ENCODE assay signal across 1 cellular context in the genomic region with DNA sequence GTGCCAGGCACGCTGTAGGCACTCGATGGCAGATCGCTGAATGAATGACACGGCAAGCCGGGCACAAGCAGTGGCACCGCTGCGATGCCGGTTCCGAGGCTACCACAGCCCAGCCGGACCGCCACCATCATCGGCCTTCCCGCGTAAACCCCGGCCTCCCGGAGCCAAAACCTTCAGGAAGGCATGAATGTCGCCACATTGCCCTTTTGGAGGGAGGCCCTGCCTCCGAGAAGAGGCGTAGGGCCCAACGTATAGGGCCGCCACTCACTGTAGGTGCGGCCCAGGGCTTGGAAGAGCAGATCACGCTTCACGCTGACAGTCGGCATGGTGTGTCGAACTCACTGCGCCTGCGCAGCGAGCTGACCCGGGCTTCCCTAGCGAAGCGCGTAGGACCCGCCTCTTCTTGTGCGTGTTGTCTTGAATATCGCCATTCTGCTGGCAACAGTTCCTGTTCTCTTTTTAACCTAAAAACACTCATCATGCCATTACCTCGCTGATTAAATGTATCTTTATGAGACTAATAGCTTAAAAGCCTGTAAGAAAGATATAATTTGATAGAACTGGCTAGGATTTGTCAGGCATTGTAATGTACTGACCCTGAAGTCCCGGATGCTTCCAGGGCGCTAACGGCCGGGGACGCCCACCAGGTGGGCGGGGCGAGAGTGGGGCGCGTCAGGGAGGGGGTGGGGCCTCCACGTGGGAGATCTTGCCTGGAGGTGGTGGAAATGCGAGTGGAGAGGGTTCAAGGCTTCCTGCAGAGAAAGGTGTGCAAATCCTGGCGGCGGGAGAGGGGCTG.
A peak's percentile ranks its signal among the peaks of the same experiment; 100 is the strongest.
TF ChIP-seq lines count a peak whose summit lies in the region.

A gene (minus strand): TSS at position 345 of the 796 bp plus-strand sequence. CDS start 19 bp downstream, at position 326.

TF ChIP-seq in GM12878, 131 proteins besides CTCF, POLR2A, EP300 and RAD21 (continued from another document and continues in another):
- TF ChIP-seq, protein P1, sequence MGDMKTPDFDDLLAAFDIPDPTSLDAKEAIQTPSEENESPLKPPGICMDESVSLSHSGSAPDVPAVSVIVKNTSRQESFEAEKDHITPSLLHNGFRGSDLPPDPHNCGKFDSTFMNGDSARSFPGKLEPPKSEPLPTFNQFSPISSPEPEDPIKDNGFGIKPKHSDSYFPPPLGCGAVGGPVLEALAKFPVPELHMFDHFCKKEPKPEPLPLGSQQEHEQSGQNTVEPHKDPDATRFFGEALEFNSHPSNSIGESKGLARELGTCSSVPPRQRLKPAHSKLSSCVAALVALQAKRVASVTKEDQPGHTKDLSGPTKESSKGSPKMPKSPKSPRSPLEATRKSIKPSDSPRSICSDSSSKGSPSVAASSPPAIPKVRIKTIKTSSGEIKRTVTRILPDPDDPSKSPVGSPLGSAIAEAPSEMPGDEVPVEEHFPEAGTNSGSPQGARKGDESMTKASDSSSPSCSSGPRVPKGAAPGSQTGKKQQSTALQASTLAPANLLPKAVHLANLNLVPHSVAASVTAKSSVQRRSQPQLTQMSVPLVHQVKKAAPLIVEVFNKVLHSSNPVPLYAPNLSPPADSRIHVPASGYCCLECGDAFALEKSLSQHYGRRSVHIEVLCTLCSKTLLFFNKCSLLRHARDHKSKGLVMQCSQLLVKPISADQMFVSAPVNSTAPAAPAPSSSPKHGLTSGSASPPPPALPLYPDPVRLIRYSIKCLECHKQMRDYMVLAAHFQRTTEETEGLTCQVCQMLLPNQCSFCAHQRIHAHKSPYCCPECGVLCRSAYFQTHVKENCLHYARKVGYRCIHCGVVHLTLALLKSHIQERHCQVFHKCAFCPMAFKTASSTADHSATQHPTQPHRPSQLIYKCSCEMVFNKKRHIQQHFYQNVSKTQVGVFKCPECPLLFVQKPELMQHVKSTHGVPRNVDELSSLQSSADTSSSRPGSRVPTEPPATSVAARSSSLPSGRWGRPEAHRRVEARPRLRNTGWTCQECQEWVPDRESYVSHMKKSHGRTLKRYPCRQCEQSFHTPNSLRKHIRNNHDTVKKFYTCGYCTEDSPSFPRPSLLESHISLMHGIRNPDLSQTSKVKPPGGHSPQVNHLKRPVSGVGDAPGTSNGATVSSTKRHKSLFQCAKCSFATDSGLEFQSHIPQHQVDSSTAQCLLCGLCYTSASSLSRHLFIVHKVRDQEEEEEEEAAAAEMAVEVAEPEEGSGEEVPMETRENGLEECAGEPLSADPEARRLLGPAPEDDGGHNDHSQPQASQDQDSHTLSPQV (IDR thresholded peaks at IDR 0.05): peak; percentile 94
- TF ChIP-seq, protein P2, sequence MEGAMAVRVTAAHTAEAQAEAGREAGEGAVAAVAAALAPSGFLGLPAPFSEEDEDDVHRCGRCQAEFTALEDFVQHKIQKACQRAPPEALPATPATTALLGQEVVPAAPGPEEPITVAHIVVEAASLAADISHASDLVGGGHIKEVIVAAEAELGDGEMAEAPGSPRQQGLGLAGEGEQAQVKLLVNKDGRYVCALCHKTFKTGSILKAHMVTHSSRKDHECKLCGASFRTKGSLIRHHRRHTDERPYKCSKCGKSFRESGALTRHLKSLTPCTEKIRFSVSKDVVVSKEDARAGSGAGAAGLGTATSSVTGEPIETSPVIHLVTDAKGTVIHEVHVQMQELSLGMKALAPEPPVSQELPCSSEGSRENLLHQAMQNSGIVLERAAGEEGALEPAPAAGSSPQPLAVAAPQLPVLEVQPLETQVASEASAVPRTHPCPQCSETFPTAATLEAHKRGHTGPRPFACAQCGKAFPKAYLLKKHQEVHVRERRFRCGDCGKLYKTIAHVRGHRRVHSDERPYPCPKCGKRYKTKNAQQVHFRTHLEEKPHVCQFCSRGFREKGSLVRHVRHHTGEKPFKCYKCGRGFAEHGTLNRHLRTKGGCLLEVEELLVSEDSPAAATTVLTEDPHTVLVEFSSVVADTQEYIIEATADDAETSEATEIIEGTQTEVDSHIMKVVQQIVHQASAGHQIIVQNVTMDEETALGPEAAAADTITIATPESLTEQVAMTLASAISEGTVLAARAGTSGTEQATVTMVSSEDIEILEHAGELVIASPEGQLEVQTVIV (IDR thresholded peaks at IDR 0.05; ENCODE audit: borderline replicate concordance, partially characterized antibody): peak; percentile 72
- no peak for TF ChIP-seq ESRRA (IDR thresholded peaks at IDR 0.05; ENCODE audit: low read length)
- no peak for TF ChIP-seq CBX5 (IDR thresholded peaks at IDR 0.05; ENCODE audit: low read depth)
- TF ChIP-seq, protein P3, sequence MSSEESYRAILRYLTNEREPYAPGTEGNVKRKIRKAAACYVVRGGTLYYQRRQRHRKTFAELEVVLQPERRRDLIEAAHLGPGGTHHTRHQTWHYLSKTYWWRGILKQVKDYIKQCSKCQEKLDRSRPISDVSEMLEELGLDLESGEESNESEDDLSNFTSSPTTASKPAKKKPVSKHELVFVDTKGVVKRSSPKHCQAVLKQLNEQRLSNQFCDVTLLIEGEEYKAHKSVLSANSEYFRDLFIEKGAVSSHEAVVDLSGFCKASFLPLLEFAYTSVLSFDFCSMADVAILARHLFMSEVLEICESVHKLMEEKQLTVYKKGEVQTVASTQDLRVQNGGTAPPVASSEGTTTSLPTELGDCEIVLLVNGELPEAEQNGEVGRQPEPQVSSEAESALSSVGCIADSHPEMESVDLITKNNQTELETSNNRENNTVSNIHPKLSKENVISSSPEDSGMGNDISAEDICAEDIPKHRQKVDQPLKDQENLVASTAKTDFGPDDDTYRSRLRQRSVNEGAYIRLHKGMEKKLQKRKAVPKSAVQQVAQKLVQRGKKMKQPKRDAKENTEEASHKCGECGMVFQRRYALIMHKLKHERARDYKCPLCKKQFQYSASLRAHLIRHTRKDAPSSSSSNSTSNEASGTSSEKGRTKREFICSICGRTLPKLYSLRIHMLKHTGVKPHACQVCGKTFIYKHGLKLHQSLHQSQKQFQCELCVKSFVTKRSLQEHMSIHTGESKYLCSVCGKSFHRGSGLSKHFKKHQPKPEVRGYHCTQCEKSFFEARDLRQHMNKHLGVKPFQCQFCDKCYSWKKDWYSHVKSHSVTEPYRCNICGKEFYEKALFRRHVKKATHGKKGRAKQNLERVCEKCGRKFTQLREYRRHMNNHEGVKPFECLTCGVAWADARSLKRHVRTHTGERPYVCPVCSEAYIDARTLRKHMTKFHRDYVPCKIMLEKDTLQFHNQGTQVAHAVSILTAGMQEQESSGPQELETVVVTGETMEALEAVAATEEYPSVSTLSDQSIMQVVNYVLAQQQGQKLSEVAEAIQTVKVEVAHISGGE (CRISPR knock-in tag; IDR thresholded peaks at IDR 0.05): no peak
- TF ChIP-seq, protein P4, sequence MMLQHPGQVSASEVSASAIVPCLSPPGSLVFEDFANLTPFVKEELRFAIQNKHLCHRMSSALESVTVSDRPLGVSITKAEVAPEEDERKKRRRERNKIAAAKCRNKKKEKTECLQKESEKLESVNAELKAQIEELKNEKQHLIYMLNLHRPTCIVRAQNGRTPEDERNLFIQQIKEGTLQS (IDR thresholded peaks at IDR 0.05; ENCODE audit: borderline replicate concordance, extremely low read depth, low read depth, low read length): no peak
- TF ChIP-seq WRNIP1 (IDR thresholded peaks at IDR 0.05; ENCODE audit: borderline replicate concordance, low read depth, low read length): no peak
- TF ChIP-seq JUND (IDR thresholded peaks at IDR 0.05; ENCODE audit: low read depth, low read length): no peak
- TF ChIP-seq BRCA1 (IDR thresholded peaks at IDR 0.05; ENCODE audit: low read depth, low read length): no peak
- TF ChIP-seq PAX8 (IDR thresholded peaks at IDR 0.05): no peak
- TF ChIP-seq TAF1 (IDR thresholded peaks at IDR 0.05; ENCODE audit: borderline replicate concordance, low read depth, low read length): peak; percentile 88
- TF ChIP-seq, protein P5, sequence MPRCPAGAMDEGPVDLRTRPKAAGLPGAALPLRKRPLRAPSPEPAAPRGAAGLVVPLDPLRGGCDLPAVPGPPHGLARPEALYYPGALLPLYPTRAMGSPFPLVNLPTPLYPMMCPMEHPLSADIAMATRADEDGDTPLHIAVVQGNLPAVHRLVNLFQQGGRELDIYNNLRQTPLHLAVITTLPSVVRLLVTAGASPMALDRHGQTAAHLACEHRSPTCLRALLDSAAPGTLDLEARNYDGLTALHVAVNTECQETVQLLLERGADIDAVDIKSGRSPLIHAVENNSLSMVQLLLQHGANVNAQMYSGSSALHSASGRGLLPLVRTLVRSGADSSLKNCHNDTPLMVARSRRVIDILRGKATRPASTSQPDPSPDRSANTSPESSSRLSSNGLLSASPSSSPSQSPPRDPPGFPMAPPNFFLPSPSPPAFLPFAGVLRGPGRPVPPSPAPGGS (IDR thresholded peaks at IDR 0.05; ENCODE audit: borderline replicate concordance, insufficient read depth, low read depth, low read length, poor library complexity, severe bottlenecking): no peak
- TF ChIP-seq SRF (IDR thresholded peaks at IDR 0.05; ENCODE audit: low read depth in 2 of 2, low read length in 2 of 2): no peak
- TF ChIP-seq YBX1 (IDR thresholded peaks at IDR 0.05): no peak
- TF ChIP-seq, protein P6, sequence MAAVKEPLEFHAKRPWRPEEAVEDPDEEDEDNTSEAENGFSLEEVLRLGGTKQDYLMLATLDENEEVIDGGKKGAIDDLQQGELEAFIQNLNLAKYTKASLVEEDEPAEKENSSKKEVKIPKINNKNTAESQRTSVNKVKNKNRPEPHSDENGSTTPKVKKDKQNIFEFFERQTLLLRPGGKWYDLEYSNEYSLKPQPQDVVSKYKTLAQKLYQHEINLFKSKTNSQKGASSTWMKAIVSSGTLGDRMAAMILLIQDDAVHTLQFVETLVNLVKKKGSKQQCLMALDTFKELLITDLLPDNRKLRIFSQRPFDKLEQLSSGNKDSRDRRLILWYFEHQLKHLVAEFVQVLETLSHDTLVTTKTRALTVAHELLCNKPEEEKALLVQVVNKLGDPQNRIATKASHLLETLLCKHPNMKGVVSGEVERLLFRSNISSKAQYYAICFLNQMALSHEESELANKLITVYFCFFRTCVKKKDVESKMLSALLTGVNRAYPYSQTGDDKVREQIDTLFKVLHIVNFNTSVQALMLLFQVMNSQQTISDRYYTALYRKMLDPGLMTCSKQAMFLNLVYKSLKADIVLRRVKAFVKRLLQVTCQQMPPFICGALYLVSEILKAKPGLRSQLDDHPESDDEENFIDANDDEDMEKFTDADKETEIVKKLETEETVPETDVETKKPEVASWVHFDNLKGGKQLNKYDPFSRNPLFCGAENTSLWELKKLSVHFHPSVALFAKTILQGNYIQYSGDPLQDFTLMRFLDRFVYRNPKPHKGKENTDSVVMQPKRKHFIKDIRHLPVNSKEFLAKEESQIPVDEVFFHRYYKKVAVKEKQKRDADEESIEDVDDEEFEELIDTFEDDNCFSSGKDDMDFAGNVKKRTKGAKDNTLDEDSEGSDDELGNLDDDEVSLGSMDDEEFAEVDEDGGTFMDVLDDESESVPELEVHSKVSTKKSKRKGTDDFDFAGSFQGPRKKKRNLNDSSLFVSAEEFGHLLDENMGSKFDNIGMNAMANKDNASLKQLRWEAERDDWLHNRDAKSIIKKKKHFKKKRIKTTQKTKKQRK (IDR thresholded peaks at IDR 0.05; ENCODE audit: low read depth, low read length): no peak
- TF ChIP-seq, protein P7, sequence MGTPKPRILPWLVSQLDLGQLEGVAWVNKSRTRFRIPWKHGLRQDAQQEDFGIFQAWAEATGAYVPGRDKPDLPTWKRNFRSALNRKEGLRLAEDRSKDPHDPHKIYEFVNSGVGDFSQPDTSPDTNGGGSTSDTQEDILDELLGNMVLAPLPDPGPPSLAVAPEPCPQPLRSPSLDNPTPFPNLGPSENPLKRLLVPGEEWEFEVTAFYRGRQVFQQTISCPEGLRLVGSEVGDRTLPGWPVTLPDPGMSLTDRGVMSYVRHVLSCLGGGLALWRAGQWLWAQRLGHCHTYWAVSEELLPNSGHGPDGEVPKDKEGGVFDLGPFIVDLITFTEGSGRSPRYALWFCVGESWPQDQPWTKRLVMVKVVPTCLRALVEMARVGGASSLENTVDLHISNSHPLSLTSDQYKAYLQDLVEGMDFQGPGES (IDR thresholded peaks at IDR 0.05): peak; percentile 47; the same call in 1 of the 2 replicates
- TF ChIP-seq, protein P8, sequence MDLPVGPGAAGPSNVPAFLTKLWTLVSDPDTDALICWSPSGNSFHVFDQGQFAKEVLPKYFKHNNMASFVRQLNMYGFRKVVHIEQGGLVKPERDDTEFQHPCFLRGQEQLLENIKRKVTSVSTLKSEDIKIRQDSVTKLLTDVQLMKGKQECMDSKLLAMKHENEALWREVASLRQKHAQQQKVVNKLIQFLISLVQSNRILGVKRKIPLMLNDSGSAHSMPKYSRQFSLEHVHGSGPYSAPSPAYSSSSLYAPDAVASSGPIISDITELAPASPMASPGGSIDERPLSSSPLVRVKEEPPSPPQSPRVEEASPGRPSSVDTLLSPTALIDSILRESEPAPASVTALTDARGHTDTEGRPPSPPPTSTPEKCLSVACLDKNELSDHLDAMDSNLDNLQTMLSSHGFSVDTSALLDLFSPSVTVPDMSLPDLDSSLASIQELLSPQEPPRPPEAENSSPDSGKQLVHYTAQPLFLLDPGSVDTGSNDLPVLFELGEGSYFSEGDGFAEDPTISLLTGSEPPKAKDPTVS (IDR thresholded peaks at IDR 0.05; ENCODE audit: low read depth, low read length): no peak
- TF ChIP-seq FOS (IDR thresholded peaks at IDR 0.05; ENCODE audit: borderline replicate concordance, extremely low read depth, insufficient read length): no peak
- TF ChIP-seq KAT2A (conservative IDR thresholded peaks at IDR 0.05; ENCODE audit: control insufficient read depth, low read depth, low read length): no peak
- TF ChIP-seq, protein P9, sequence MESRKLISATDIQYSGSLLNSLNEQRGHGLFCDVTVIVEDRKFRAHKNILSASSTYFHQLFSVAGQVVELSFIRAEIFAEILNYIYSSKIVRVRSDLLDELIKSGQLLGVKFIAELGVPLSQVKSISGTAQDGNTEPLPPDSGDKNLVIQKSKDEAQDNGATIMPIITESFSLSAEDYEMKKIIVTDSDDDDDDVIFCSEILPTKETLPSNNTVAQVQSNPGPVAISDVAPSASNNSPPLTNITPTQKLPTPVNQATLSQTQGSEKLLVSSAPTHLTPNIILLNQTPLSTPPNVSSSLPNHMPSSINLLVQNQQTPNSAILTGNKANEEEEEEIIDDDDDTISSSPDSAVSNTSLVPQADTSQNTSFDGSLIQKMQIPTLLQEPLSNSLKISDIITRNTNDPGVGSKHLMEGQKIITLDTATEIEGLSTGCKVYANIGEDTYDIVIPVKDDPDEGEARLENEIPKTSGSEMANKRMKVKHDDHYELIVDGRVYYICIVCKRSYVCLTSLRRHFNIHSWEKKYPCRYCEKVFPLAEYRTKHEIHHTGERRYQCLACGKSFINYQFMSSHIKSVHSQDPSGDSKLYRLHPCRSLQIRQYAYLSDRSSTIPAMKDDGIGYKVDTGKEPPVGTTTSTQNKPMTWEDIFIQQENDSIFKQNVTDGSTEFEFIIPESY (IDR thresholded peaks at IDR 0.05): peak; percentile 79; the same call in 1 of the 2 replicates
- no peak for TF ChIP-seq BACH1 (IDR thresholded peaks at IDR 0.05; ENCODE audit: borderline replicate concordance)
- TF ChIP-seq GABPA (IDR thresholded peaks at IDR 0.05; ENCODE audit: low read depth): no peak
- 0 out of 2 replicates have a peak, but pooled peaks have one; percentile 31 for TF ChIP-seq RCOR1 (conservative IDR thresholded peaks at IDR 0.05; ENCODE audit: low read depth, low read length)
- TF ChIP-seq ATF7 (IDR thresholded peaks at IDR 0.05; ENCODE audit: low read depth): peak; percentile 64; the same call in 1 of the 2 replicates
- TF ChIP-seq ZNF207 (IDR thresholded peaks at IDR 0.05; ENCODE audit: borderline replicate concordance): peak; percentile 94; the same call in 1 of the 2 replicates
- peak; percentile 70 for TF ChIP-seq YY1 (IDR thresholded peaks at IDR 0.05; ENCODE audit: low read depth, low read length)
- TF ChIP-seq IKZF1 (conservative IDR thresholded peaks at IDR 0.05): peak; percentile 74
- TF ChIP-seq EED (IDR thresholded peaks at IDR 0.05; ENCODE audit: low read depth): no peak
- TF ChIP-seq ZNF622 (IDR thresholded peaks at IDR 0.05): no peak
- TF ChIP-seq SREBF1 (IDR thresholded peaks at IDR 0.05; ENCODE audit: low read length): 0 out of 2 replicates have a peak, but pooled peaks have one; percentile 25
